21 cellular contexts compared by ENCODE assay signal in the genomic region with DNA sequence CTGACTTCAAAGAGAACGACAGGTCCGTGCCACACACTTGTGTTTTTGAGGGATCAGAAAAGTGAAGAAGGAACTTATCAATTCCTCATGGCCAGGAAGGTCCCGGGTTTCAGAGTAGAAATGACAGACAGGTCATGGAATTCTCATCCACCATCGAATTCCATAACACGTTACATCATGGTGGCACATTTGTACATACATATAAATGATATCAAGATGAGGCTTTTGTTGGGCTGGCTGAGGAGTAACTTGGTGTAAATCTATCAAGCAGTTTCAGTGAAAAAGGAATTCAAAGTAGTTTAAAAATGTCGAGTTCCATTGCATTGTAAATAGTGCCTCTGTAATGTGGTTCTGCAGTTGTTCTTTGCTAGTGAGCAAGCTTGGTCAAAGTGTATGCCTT. TPM values are rescaled to one million over a fixed set of nuclear protein-coding genes. Genes with fewer than 3 reads are reported as not detected.
DNase-seq lines count a peak whose midpoint lies in the region; ATAC-seq and TF ChIP-seq lines count a peak whose summit lies in the region.
"Had no signal": no experiment of that assay in that cellular context is flagged by ENCODE, and none has a peak within 500 bp of the region (broad histone marks: within the 10 kb centered on the region; RNA-seq: fewer than 3 reads in every experiment).

No MANE protein-coding gene starts in this region.

- H2AK5ac ChIP-seq in neuronal stem cell (ENCODE audit: low read depth, low read length), result no peak overlapping the region

- H3K4me3 ChIP-seq in AG10803 (ENCODE audit: low read length), result no peak overlapping the region
- H3K4me3 ChIP-seq in HEK293 (ENCODE audit: low read depth, low read length), result no peak overlapping the region
- no peak overlapping the region for H3K4me3 ChIP-seq in neuronal stem cell (ENCODE audit: low read length in 2 of 2)
- no peak overlapping the region for H3K4me3 ChIP-seq in CD8-positive, alpha-beta T cell (ENCODE audit: low read depth, low read length)
- H3K4me3 ChIP-seq: A549, BLaER1 had no signal

- H4K91ac ChIP-seq in neuronal stem cell (ENCODE audit: low read depth, low read length, poor library complexity), result no peak overlapping the region

- CTCF ChIA-PET in HEK293 (lab: Yijun Ruan, JAX), result interaction anchor here (0.7 kb wide), 1 partner anchor 23 kb away, joined by 3 read pairs; no protein-coding TSS in a partner anchor
- CTCF ChIA-PET in CD8-positive, alpha-beta T cell (lab: Charles Lee), result interaction anchor here (1.1 kb wide), 1 partner anchor 24 kb away, joined by 3 read pairs; no protein-coding TSS in a partner anchor
- CTCF ChIA-PET in WTC11 (lab: Charles Lee), result interaction anchor here (1.4 kb wide), 1 partner anchor 126 kb away, joined by 3 read pairs; no protein-coding TSS in a partner anchor

- no peaks in the 10 kb centered on the region for H3K27me3 Mint-ChIP-seq in CD8-positive, alpha-beta T cell (ENCODE audit: low read depth)
- peaks cover 74% of the 10 kb centered on the region for H3K27me3 Mint-ChIP-seq in WTC11 (ENCODE audit: low read depth)

- intact Hi-C loops in CD8-positive, alpha-beta T cell (cut with DNase I, micrococcal nuclease), result loop anchor here in 1 of 2 experiments (10.0 kb wide), 1 partner anchor 123 kb away; no protein-coding TSS in a partner anchor

- H3K36me3 Mint-ChIP-seq in CD8-positive, alpha-beta T cell, result peaks cover 6% of the 10 kb centered on the region
- H3K36me3 Mint-ChIP-seq in WTC11, result no peaks in the 10 kb centered on the region

- H3K36me3 ChIP-seq in HEK293 (ENCODE audit: control insufficient read depth in 2 of 2, insufficient read depth in 1 of 2, low read length in 2 of 2), result peaks cover 7% of the 10 kb centered on the region in 2 experiments; a peak in 2 of 3 replicates
- H3K36me3 ChIP-seq in neuronal stem cell (replicated peaks in 1 of 2; ENCODE audit: control insufficient read depth in 2 of 2, insufficient read depth in 2 of 2, low read length in 2 of 2), result peaks cover 0 to 4% of the 10 kb centered on the region in 2 donors
- H3K36me3 ChIP-seq in CD8-positive, alpha-beta T cell (ENCODE audit: insufficient read depth, low read length), result no peaks in the 10 kb centered on the region
- H3K36me3 ChIP-seq: BE2C had no signal

- no peak overlapping the region for H3K23ac ChIP-seq in neuronal stem cell (ENCODE audit: low read depth, low read length, poor library complexity)

- H2BK12ac ChIP-seq in neuronal stem cell (ENCODE audit: low read length), result no peak overlapping the region

- peaks cover 16% of the 10 kb centered on the region for H3K4me1 Mint-ChIP-seq in CD8-positive, alpha-beta T cell (ENCODE audit: low read depth)
- peaks cover 8% of the 10 kb centered on the region for H3K4me1 Mint-ChIP-seq in WTC11
- H3K4me1 Mint-ChIP-seq: CD14-positive monocyte had no signal

- H3K4me1 ChIP-seq in HEK293 (ENCODE audit: control insufficient read depth, insufficient read depth, low read length) (no peaks in the 10 kb centered on the region), neuronal stem cell (ENCODE audit: control insufficient read depth in 2 of 2, insufficient read depth in 1 of 2, low read depth in 1 of 2, low read length in 2 of 2) (peaks cover 0 to 3% of the 10 kb centered on the region in 2 donors)
- peaks cover 13% of the 10 kb centered on the region for H3K4me1 ChIP-seq in CD8-positive, alpha-beta T cell (ENCODE audit: insufficient read depth, low read length)
- H3K4me1 ChIP-seq: A549, BE2C had no signal

- no peak for ATAC-seq in CD8-positive, alpha-beta T cell
- no peak for ATAC-seq in WTC11
- ATAC-seq: A549 had no signal

- no peaks in the 10 kb centered on the region for H3K79me1 ChIP-seq in neuronal stem cell (ENCODE audit: low read depth, low read length)

- TF ChIP-seq CTCF in AG10803 (conservative IDR thresholded peaks at IDR 0.05; ENCODE audit: low read length), result no peak
- TF ChIP-seq CTCF in HEK293 (tag by site-specific recombination; IDR thresholded peaks at IDR 0.05), result no peak
- no peak for TF ChIP-seq CTCF in CD8-positive, alpha-beta T cell (IDR thresholded peaks at IDR 0.05)
- no peak for TF ChIP-seq CTCF in WTC11 (IDR thresholded peaks at IDR 0.05)
- no peak for TF ChIP-seq CTCF in GM13976 (IDR thresholded peaks at IDR 0.05; ENCODE audit: borderline replicate concordance, control extremely low read depth, extremely low read depth, insufficient read depth, missing control alignments)

- H3K4me3 Mint-ChIP-seq in CD8-positive, alpha-beta T cell, result no peak overlapping the region
- H3K4me3 Mint-ChIP-seq in WTC11, result no peak overlapping the region
- H3K4me3 Mint-ChIP-seq: CD14-positive monocyte; CD4-positive, alpha-beta memory T cell; CD4-positive, CD25-positive, alpha-beta regulatory T cell had no signal

- DNase-seq in AG10803 (ENCODE audit: low read depth) (peak; percentile 56), EH (ENCODE audit: low read depth) (peak; percentile 24), neuronal stem cell (ENCODE audit: low spot score) (no peak), WTC11 (ENCODE audit: low spot score) (no peak), GM13976 (ENCODE audit: low spot score) (no peak)
- DNase-seq in CD8-positive, alpha-beta T cell, result no peak
- DNase-seq: BE2C; C1 segment of cervical spinal cord; CD4-positive, alpha-beta memory T cell; CD4-positive, CD25-positive, alpha-beta regulatory T cell; DMS 273 treated with DMSO at 0.1 percent for 48 hours; DMS153; DMS53; DMS79; DND-41; GF-D8 had no signal

- in situ Hi-C loops in GM13976 (cut with MboI; ENCODE audit: low sequenced_read_pairs, unreplicated experiment), result no loop called here

- H2BK5ac ChIP-seq in neuronal stem cell (ENCODE audit: low read length), result no peak overlapping the region

- peak overlapping the region; percentile 18 for H2AFZ ChIP-seq in neuronal stem cell (ENCODE audit: low read length)

- H2BK120ac ChIP-seq in neuronal stem cell (ENCODE audit: low read depth, low read length), result no peak overlapping the region

- H3K9me3 ChIP-seq in HEK293 (ENCODE audit: control insufficient read depth, insufficient read depth, low read depth, low read length), result no peaks in the 10 kb centered on the region
- H3K9me3 ChIP-seq in neuronal stem cell (replicated peaks in 1 of 2; ENCODE audit: control insufficient read depth in 2 of 2, insufficient read depth in 1 of 2, low read depth in 1 of 2, low read length in 2 of 2), result no peaks in the 10 kb centered on the region
- H3K9me3 ChIP-seq in CD8-positive, alpha-beta T cell (ENCODE audit: low read length), result no peaks in the 10 kb centered on the region
- H3K9me3 ChIP-seq: A549, BE2C, BLaER1 had no signal

- H3K27ac Mint-ChIP-seq in CD8-positive, alpha-beta T cell, result no peak overlapping the region
- H3K27ac Mint-ChIP-seq in WTC11, result no peak overlapping the region
- H3K27ac Mint-ChIP-seq: CD14-positive monocyte had no signal

- H3K27me3 ChIP-seq in neuronal stem cell (ENCODE audit: control insufficient read depth in 3 of 3, insufficient read depth in 3 of 3, low read depth in 1 of 3, low read length in 3 of 3), result peaks cover 0 to 12% (median 0%) of the 10 kb centered on the region in 3 experiments
- H3K27me3 ChIP-seq in CD8-positive, alpha-beta T cell (ENCODE audit: insufficient read depth, low read length), result no peaks in the 10 kb centered on the region
- H3K27me3 ChIP-seq: BE2C, BLaER1 had no signal

- peak overlapping the region; percentile 27 for H2BK15ac ChIP-seq in neuronal stem cell (ENCODE audit: low read length)

- H3K14ac ChIP-seq in neuronal stem cell (ENCODE audit: low read length), result no peak overlapping the region

- H3K9me3 Mint-ChIP-seq in CD8-positive, alpha-beta T cell, result no peaks in the 10 kb centered on the region
- H3K9me3 Mint-ChIP-seq in WTC11, result no peaks in the 10 kb centered on the region
- H3K9me3 Mint-ChIP-seq: CD14-positive monocyte; CD4-positive, alpha-beta memory T cell had no signal

- POLR2A ChIA-PET in HEK293 (lab: Yijun Ruan, JAX) (no interaction called here), WTC11 (lab: Charles Lee) (interaction anchor here (0.6 kb wide), 1 partner anchor 11 kb away, joined by 3 read pairs; no protein-coding TSS in a partner anchor)
- POLR2A ChIA-PET in CD8-positive, alpha-beta T cell (lab: Charles Lee), result no interaction called here

- H3K27ac ChIP-seq in HEK293 (ENCODE audit: extremely low read depth, low read depth, low read length), result no peak overlapping the region
- no peak overlapping the region for H3K27ac ChIP-seq in neuronal stem cell (replicated peaks; ENCODE audit: low read length)
- no peak overlapping the region for H3K27ac ChIP-seq in CD8-positive, alpha-beta T cell (ENCODE audit: low read depth, low read length)
- H3K27ac ChIP-seq: 22Rv1, A549, BLaER1 had no signal

- no peak overlapping the region for H3K4ac ChIP-seq in neuronal stem cell (ENCODE audit: low read length)

- H3K18ac ChIP-seq in neuronal stem cell (ENCODE audit: low read length), result no peak overlapping the region

- H3K9ac ChIP-seq in neuronal stem cell (ENCODE audit: low read depth, low read length, poor library complexity), result no peak overlapping the region
- H3K9ac ChIP-seq: BLaER1 had no signal

- no CpG with 5 or more reads among the region's 6 CpGs for WGBS in neuronal stem cell (ENCODE audit: extremely low coverage in 2 of 2, insufficient read length in 2 of 2, insufficient replicate concordance in 1 of 2), 2 donors

- no peak overlapping the region for H4K8ac ChIP-seq in neuronal stem cell (ENCODE audit: low read depth, low read length)

- H3K4me2 ChIP-seq in neuronal stem cell (ENCODE audit: insufficient read depth, low read length, poor library complexity, severe bottlenecking), result no peak overlapping the region
- H3K4me2 ChIP-seq: A549, BLaER1 had no signal

TF ChIP-seq in HEK293, 187 proteins besides CTCF, POLR2A, EP300 and RAD21:
- TF ChIP-seq ZNF530 (tag by site-specific recombination; IDR thresholded peaks at IDR 0.05; ENCODE audit: low read depth) (no peak), ZNF600 (tag by site-specific recombination; IDR thresholded peaks at IDR 0.05) (peak; percentile 92), ZNF626 (tag by site-specific recombination; IDR thresholded peaks at IDR 0.05) (no peak)

RNA-seq across cellular contexts. Expression of a gene that starts 22.9 kb away (rescaled TPM):
- polyA plus RNA-seq in neuronal stem cell (2013, experiment 1 of 2), result 68.5 TPM
- 70.8 TPM for polyA plus RNA-seq in neuronal stem cell (2013, experiment 2 of 2)
- total RNA-seq in CD8-positive, alpha-beta T cell, result 10 to 100 TPM; 10.4 to 11.0 TPM
- total RNA-seq in WTC11 (2021), result 32.8 to 40.4 TPM (median 38.4 TPM) in 3 replicates

RNA-seq across cellular contexts. Expression of a gene that starts 56.2 kb away (rescaled TPM):
- not detected for polyA plus RNA-seq in neuronal stem cell (2013, experiment 1 of 2)
- not detected for polyA plus RNA-seq in neuronal stem cell (2013, experiment 2 of 2)
- not detected for total RNA-seq in CD8-positive, alpha-beta T cell
- not detected in 3 replicates for total RNA-seq in WTC11 (2021)
- total RNA-seq: CD4-positive, alpha-beta memory T cell; CD4-positive, CD25-positive, alpha-beta regulatory T cell had no signal
- polyA plus RNA-seq: CD14-positive monocyte; CD4-positive, alpha-beta memory T cell; CD4-positive, CD25-positive, alpha-beta regulatory T cell had no signal

Comparison
In these comparisons a context has a peak if more than half of its experiments do, and no peak if none do; other contexts are left out.
1. DNase-seq: peak in AG10803 (single experiment) and EH (single experiment); none in neuronal stem cell (single experiment), CD8-positive, alpha-beta T cell (0 of 7), WTC11 (single experiment) and GM13976 (single experiment).